In the genomic region with DNA sequence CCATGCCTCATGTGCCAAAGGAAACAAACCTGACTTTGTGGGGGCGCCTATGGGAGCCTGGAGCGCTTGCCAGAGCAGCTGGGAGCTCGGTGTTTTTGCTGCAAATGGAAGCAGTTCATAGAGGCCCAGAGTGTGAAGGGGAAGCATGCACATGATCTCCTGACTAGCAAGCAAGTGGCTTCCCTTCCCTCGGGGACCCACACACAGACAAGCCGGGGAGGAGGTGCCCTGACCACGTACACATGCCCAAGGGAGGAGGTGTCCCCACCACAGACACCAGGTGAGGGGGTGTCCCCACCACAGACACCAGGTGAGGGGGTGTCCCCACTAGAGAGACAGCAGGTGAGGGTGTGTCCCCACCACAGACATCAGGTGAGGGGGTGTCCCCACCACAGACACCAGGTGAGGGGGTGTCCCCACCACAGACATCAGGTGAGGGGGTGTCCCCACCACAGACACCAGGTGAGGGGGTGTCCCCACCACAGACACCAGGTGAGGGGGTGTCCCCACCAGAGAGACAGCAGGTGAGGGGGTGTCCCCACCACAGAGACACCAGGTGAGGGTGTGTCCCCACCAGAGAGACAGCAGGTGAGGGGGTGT, we compare ENCODE assay signal across 7 cellular contexts.
DNase-seq lines count a peak whose midpoint lies in the region; ATAC-seq and TF ChIP-seq lines count a peak whose summit lies in the region.
"Not testable (repeated sequence)": the region's sequence is repeated elsewhere in the genome, so short reads cannot be mapped to it uniquely, and the experiment has no call there.

No MANE protein-coding gene starts in this region.

- H3K27me3 ChIP-seq in right cardiac atrium (ENCODE audit: control insufficient read depth, insufficient read depth); naive thymus-derived CD4-positive, alpha-beta T cell (ENCODE audit: control insufficient read depth in 2 of 2, insufficient read depth in 2 of 2, low read length in 2 of 2): not testable (repeated sequence)

- H3K4me3 Mint-ChIP-seq in T-helper 17 cell (peak overlapping the region; percentile 33), brain (peak overlapping the region in 2 of 5 experiments; percentile 35 to 43)
- H3K4me3 Mint-ChIP-seq in naive thymus-derived CD4-positive, alpha-beta T cell = not testable (repeated sequence)

- H3K9me3 ChIP-seq in T-helper 17 cell (ENCODE audit: control insufficient read depth, low read length, poor library complexity, severe bottlenecking); right cardiac atrium (ENCODE audit: control insufficient read depth, low read length); naive thymus-derived CD4-positive, alpha-beta T cell (ENCODE audit: control insufficient read depth in 2 of 3, low read length in 3 of 3): not testable (repeated sequence)

- TF ChIP-seq CTCF in GM12865 (IDR thresholded peaks at IDR 0.05; ENCODE audit: insufficient read depth, low read depth, low read length, missing control alignments); brain (conservative IDR thresholded peaks at IDR 0.05): not testable (repeated sequence)

- H3K27me3 Mint-ChIP-seq in T-helper 17 cell = peaks cover 41% of the 10 kb centered on the region
- not testable (repeated sequence) for H3K27me3 Mint-ChIP-seq in brain
- peaks cover 4 to 34% (median 13%) of the 10 kb centered on the region in 5 donors for H3K27me3 Mint-ChIP-seq in naive thymus-derived CD4-positive, alpha-beta T cell

- CTCF ChIA-PET in naive thymus-derived CD4-positive, alpha-beta T cell (lab: Charles Lee) = not testable (repeated sequence)

- not testable (repeated sequence) for H3K4me3 ChIP-seq in GM12865 (ENCODE audit: low read depth, low read length); right cardiac atrium (ENCODE audit: low read length); naive thymus-derived CD4-positive, alpha-beta T cell (ENCODE audit: low read length)

- H3K36me3 Mint-ChIP-seq in T-helper 17 cell (ENCODE audit: low read depth); brain; naive thymus-derived CD4-positive, alpha-beta T cell: not testable (repeated sequence)

- intact Hi-C loops in head of caudate nucleus (cut with DNase I); right cardiac atrium (cut with DNase I); naive thymus-derived CD4-positive, alpha-beta T cell (cut with micrococcal nuclease); sciatic nerve (cut with DNase I): not testable (repeated sequence)

- not testable (repeated sequence) for H3K27ac ChIP-seq in right cardiac atrium (ENCODE audit: low read length); naive thymus-derived CD4-positive, alpha-beta T cell (ENCODE audit: low read depth, low read length)

- peak; percentile 66 for ATAC-seq in T-helper 17 cell
- ATAC-seq in right cardiac atrium = not testable (repeated sequence)
- peak; percentile 32 for ATAC-seq in naive thymus-derived CD4-positive, alpha-beta T cell
- ATAC-seq in sciatic nerve = peak; percentile 44

- not testable (repeated sequence) for H3K4me1 Mint-ChIP-seq in T-helper 17 cell; naive thymus-derived CD4-positive, alpha-beta T cell
- H3K4me1 Mint-ChIP-seq in brain = peaks cover 74% of the 10 kb centered on the region

- H3K4me1 ChIP-seq in right cardiac atrium (ENCODE audit: control insufficient read depth, insufficient read depth, low read length); naive thymus-derived CD4-positive, alpha-beta T cell (ENCODE audit: control insufficient read depth in 2 of 2, insufficient read depth in 2 of 2, low read length in 2 of 2): not testable (repeated sequence)

- DNase-seq in GM12865 (ENCODE audit: low read depth) = peak; percentile 15
- DNase-seq in T-helper 17 cell; sciatic nerve (ENCODE audit: low spot score): not testable (repeated sequence)
- peak in 22 of 42 donors; percentile 21 to 71 (median 38) for DNase-seq in head of caudate nucleus
- DNase-seq in right cardiac atrium = peak; percentile 4 to 21 (median 17)
- DNase-seq in naive thymus-derived CD4-positive, alpha-beta T cell = peak in 1 of 9 donors; percentile 33

- H3K27ac Mint-ChIP-seq in T-helper 17 cell = not testable (repeated sequence)
- peak overlapping the region; percentile 84 to 96 (median 92) for H3K27ac Mint-ChIP-seq in brain
- H3K27ac Mint-ChIP-seq in naive thymus-derived CD4-positive, alpha-beta T cell = peak overlapping the region in 1 of 9 donors; percentile 63

- H3K36me3 ChIP-seq in naive thymus-derived CD4-positive, alpha-beta T cell (ENCODE audit: control insufficient read depth in 2 of 3, insufficient read depth in 3 of 3, low read length in 3 of 3) = not testable (repeated sequence)

- WGBS in right cardiac atrium = 33% methylated on average over 6 of the region's 6 CpGs

- POLR2A ChIA-PET in naive thymus-derived CD4-positive, alpha-beta T cell (lab: Charles Lee) = interaction anchor here (0.6 kb wide), 1 partner anchor 530 kb away, joined by 3 read pairs; no protein-coding TSS in a partner anchor

- H3K9me3 Mint-ChIP-seq in brain; naive thymus-derived CD4-positive, alpha-beta T cell: not testable (repeated sequence)
